In genomic region chr12:112125250-112125999, GRCh38 we compare ENCODE assay signal across 8 cellular contexts. TPM values are rescaled to one million over a fixed set of nuclear protein-coding genes. Genes with fewer than 3 reads are reported as not detected.
DNase-seq lines count a peak whose midpoint lies in the region; ATAC-seq lines count a peak whose summit lies in the region.

A gene with protein sequence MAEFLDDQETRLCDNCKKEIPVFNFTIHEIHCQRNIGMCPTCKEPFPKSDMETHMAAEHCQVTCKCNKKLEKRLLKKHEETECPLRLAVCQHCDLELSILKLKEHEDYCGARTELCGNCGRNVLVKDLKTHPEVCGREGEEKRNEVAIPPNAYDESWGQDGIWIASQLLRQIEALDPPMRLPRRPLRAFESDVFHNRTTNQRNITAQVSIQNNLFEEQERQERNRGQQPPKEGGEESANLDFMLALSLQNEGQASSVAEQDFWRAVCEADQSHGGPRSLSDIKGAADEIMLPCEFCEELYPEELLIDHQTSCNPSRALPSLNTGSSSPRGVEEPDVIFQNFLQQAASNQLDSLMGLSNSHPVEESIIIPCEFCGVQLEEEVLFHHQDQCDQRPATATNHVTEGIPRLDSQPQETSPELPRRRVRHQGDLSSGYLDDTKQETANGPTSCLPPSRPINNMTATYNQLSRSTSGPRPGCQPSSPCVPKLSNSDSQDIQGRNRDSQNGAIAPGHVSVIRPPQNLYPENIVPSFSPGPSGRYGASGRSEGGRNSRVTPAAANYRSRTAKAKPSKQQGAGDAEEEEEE (plus strand): TSS chr12:112125560. CDS start chr12:112130523, 4,963 bp downstream.

- H3K14ac ChIP-seq in mesenchymal stem cell (ENCODE audit: low read length in 2 of 2): peak within 1 kb of the TSS; percentile 80 to 98

- H2BK15ac ChIP-seq in mesenchymal stem cell (ENCODE audit: low read depth, poor library complexity, severe bottlenecking): peak within 1 kb of the TSS; percentile 67

- no peaks in the 10 kb centered on the region for H3K9me3 Mint-ChIP-seq in activated CD8-positive, alpha-beta memory T cell treated with anti-CD3 and anti-CD28 coated beads, Interleukin-2, amount 10 ng/mL, durations not matched to agents 7 days and 5 days (ENCODE audit: low read depth)

- H2BK12ac ChIP-seq in mesenchymal stem cell (ENCODE audit: low read length in 2 of 2): peak within 1 kb of the TSS in 1 of 2 experiments; percentile 73

- no peaks in the 10 kb centered on the region for H3K9me3 ChIP-seq in NT2/D1 (ENCODE audit: insufficient read depth, low read length)
- H3K9me3 ChIP-seq in endocrine pancreas (ENCODE audit: control insufficient read depth, low read length): no peaks in the 10 kb centered on the region
- H3K9me3 ChIP-seq in mesenchymal stem cell (ENCODE audit: control insufficient read depth, low read length): no peaks in the 10 kb centered on the region

- H3K4me1 Mint-ChIP-seq in activated CD8-positive, alpha-beta memory T cell treated with anti-CD3 and anti-CD28 coated beads, Interleukin-2, amount 10 ng/mL, durations not matched to agents 7 days and 5 days: peaks cover 36% of the 10 kb centered on the region

- peak within 1 kb of the TSS; percentile 68 for H4K91ac ChIP-seq in mesenchymal stem cell (ENCODE audit: low read length)

- no peaks in the 10 kb centered on the region for H3K36me3 ChIP-seq in NT2/D1 (ENCODE audit: insufficient read depth, insufficient read length, low read length)
- no peaks in the 10 kb centered on the region for H3K36me3 ChIP-seq in endocrine pancreas (ENCODE audit: control insufficient read depth, insufficient read depth, low read length)
- no peaks in the 10 kb centered on the region for H3K36me3 ChIP-seq in mesenchymal stem cell (ENCODE audit: control insufficient read depth in 1 of 2, insufficient read depth in 2 of 2, low read depth in 1 of 2, low read length in 2 of 2)

- peaks cover 6% of the 10 kb centered on the region for H3K79me1 ChIP-seq in mesenchymal stem cell (replicated peaks; ENCODE audit: low read length, poor library complexity, severe bottlenecking)

- H3K27me3 ChIP-seq in NT2/D1 (ENCODE audit: insufficient read depth, insufficient read length): peaks cover 3% of the 10 kb centered on the region
- H3K27me3 ChIP-seq in endocrine pancreas (ENCODE audit: control insufficient read depth, insufficient read depth, low read length): no peaks in the 10 kb centered on the region
- H3K27me3 ChIP-seq in mesenchymal stem cell (ENCODE audit: control insufficient read depth in 1 of 2, insufficient read depth in 1 of 2, low read length in 2 of 2): no peaks in the 10 kb centered on the region

- H2AK5ac ChIP-seq in mesenchymal stem cell (ENCODE audit: low read length, severe bottlenecking): no peak within 1 kb of the TSS

- H3K4me3 Mint-ChIP-seq in activated CD8-positive, alpha-beta memory T cell treated with anti-CD3 and anti-CD28 coated beads, Interleukin-2, amount 10 ng/mL, durations not matched to agents 7 days and 5 days: peak within 1 kb of the TSS; percentile 82

- H2AFZ ChIP-seq in mesenchymal stem cell (ENCODE audit: low read depth, low read length): peak within 1 kb of the TSS; percentile 91

- peak within 1 kb of the TSS; percentile 95 for H3K4me2 ChIP-seq in mesenchymal stem cell (ENCODE audit: low read length, poor library complexity, severe bottlenecking)

- CTCF ChIA-PET in activated CD8-positive, alpha-beta memory T cell treated with anti-CD3 and anti-CD28 coated beads, Interleukin-2, amount 10 ng/mL, durations not matched to agents 7 days and 5 days (lab: Charles Lee): interaction anchor here (1.0 to 2.8 kb wide), 7 partner anchors 16 to 295 kb away, joined by 3 to 17 read pairs (median 4); partner anchors contain the start of genes ERP29 and NAA25

- peak; percentile 97 for DNase-seq in COR-L47 (lab: John Stamatoyannopoulos, UW)
- DNase-seq in HUDEP-2 (lab: John Stamatoyannopoulos, UW; ENCODE audit: unreplicated experiment in 76 of 76): peak in 75 of 76 experiments; percentile 49 to 98 (median 96)
- DNase-seq in NT2/D1 (ENCODE audit: low read depth, low spot score): peak; percentile 96
- DNase-seq in activated CD8-positive, alpha-beta memory T cell treated with anti-CD3 and anti-CD28 coated beads, Interleukin-2, amount 10 ng/mL, durations not matched to agents 7 days and 5 days: peak; percentile 99
- DNase-seq in mesenchymal stem cell: peak; percentile 98
- peak; percentile 98 for DNase-seq in stimulated activated CD8-positive, alpha-beta memory T cell treated with anti-CD3 and anti-CD28 coated beads, Interleukin-12 subunit alpha, Interleukin-12 subunit beta, amount 100 ng/mL, for 4 hours (ENCODE audit: low read depth)

- H3K18ac ChIP-seq in mesenchymal stem cell (ENCODE audit: low read depth in 1 of 2, low read length in 2 of 2): peak within 1 kb of the TSS; percentile 94 to 99

- peaks cover 3% of the 10 kb centered on the region for H3K4me1 ChIP-seq in NT2/D1 (ENCODE audit: insufficient read depth, insufficient read length)
- peaks cover under 1% of the 10 kb centered on the region for H3K4me1 ChIP-seq in endocrine pancreas (ENCODE audit: control insufficient read depth, insufficient read depth, low read length)
- H3K4me1 ChIP-seq in mesenchymal stem cell (ENCODE audit: control insufficient read depth, insufficient read depth, low read depth, low read length): peaks cover 19% of the 10 kb centered on the region

- peak within 1 kb of the TSS; percentile 47 for H2BK5ac ChIP-seq in mesenchymal stem cell (ENCODE audit: low read depth, low read length, poor library complexity, severe bottlenecking)

- no peaks in the 10 kb centered on the region for H3K27me3 Mint-ChIP-seq in activated CD8-positive, alpha-beta memory T cell treated with anti-CD3 and anti-CD28 coated beads, Interleukin-2, amount 10 ng/mL, durations not matched to agents 7 days and 5 days

- peak within 1 kb of the TSS; percentile 80 to 96 for H3K23ac ChIP-seq in mesenchymal stem cell (ENCODE audit: low read length in 2 of 2)

- H3K9ac ChIP-seq in NT2/D1 (ENCODE audit: insufficient read length, low read depth) (peak within 1 kb of the TSS; percentile 94), endocrine pancreas (ENCODE audit: control insufficient read depth, insufficient read depth, low read length) (peak within 1 kb of the TSS; percentile 94), mesenchymal stem cell (ENCODE audit: low read length) (peak within 1 kb of the TSS; percentile 99)

- peak within 1 kb of the TSS; percentile 63 for H3K4me3 ChIP-seq in NT2/D1 (ENCODE audit: insufficient read length, low read depth)
- peak within 1 kb of the TSS; percentile 47 for H3K4me3 ChIP-seq in endocrine pancreas (ENCODE audit: control insufficient read depth, insufficient read depth, low read length)
- peak within 1 kb of the TSS; percentile 94 to 99 for H3K4me3 ChIP-seq in mesenchymal stem cell (ENCODE audit: insufficient read depth in 1 of 2, low read depth in 1 of 2, low read length in 2 of 2)

- peak within 1 kb of the TSS; percentile 87 for H3K27ac ChIP-seq in mesenchymal stem cell (ENCODE audit: low read length, poor library complexity, severe bottlenecking)

- WGBS in mesenchymal stem cell: under 1% methylated on average over 57 of the region's 63 CpGs

- peak within 1 kb of the TSS; percentile 63 for H4K8ac ChIP-seq in mesenchymal stem cell (ENCODE audit: low read length)

- peaks cover 5% of the 10 kb centered on the region for H3K36me3 Mint-ChIP-seq in activated CD8-positive, alpha-beta memory T cell treated with anti-CD3 and anti-CD28 coated beads, Interleukin-2, amount 10 ng/mL, durations not matched to agents 7 days and 5 days

- H3K4ac ChIP-seq in mesenchymal stem cell (ENCODE audit: low read depth in 1 of 2, low read length in 2 of 2): peak within 1 kb of the TSS in 1 of 2 experiments; percentile 89

- H3K27ac Mint-ChIP-seq in activated CD8-positive, alpha-beta memory T cell treated with anti-CD3 and anti-CD28 coated beads, Interleukin-2, amount 10 ng/mL, durations not matched to agents 7 days and 5 days: peak within 1 kb of the TSS; percentile 85

- peak; percentile 96 for ATAC-seq in GM21381 (IDR thresholded peaks at IDR 0.05; ENCODE audit: unreplicated experiment)
- ATAC-seq in activated CD8-positive, alpha-beta memory T cell treated with anti-CD3 and anti-CD28 coated beads, Interleukin-2, amount 10 ng/mL, durations not matched to agents 7 days and 5 days: peak; percentile 100

- peak within 1 kb of the TSS; percentile 71 for H2BK120ac ChIP-seq in mesenchymal stem cell (ENCODE audit: low read depth, low read length)

RNA-seq across cellular contexts. Expression of the gene that starts here (rescaled TPM):
- 10 to 100 TPM; 52.1 to 56.8 TPM for total RNA-seq in activated CD8-positive, alpha-beta memory T cell treated with anti-CD3 and anti-CD28 coated beads, Interleukin-2, amount 10 ng/mL, durations not matched to agents 7 days and 5 days
- polyA plus RNA-seq in mesenchymal stem cell (2013, experiment 1 of 2): 26.0 TPM
- 24.7 TPM for polyA plus RNA-seq in mesenchymal stem cell (2013, experiment 2 of 2)

Comparison
In these comparisons a context has a peak if more than half of its experiments do, and no peak if none do; other contexts are left out.
1. Peak in every context shown above with its lines: DNase-seq, ATAC-seq, H3K4me3 ChIP-seq and H3K27ac ChIP-seq.